Comparison of ENCODE assay signal across 1 cellular context in the genomic region with DNA sequence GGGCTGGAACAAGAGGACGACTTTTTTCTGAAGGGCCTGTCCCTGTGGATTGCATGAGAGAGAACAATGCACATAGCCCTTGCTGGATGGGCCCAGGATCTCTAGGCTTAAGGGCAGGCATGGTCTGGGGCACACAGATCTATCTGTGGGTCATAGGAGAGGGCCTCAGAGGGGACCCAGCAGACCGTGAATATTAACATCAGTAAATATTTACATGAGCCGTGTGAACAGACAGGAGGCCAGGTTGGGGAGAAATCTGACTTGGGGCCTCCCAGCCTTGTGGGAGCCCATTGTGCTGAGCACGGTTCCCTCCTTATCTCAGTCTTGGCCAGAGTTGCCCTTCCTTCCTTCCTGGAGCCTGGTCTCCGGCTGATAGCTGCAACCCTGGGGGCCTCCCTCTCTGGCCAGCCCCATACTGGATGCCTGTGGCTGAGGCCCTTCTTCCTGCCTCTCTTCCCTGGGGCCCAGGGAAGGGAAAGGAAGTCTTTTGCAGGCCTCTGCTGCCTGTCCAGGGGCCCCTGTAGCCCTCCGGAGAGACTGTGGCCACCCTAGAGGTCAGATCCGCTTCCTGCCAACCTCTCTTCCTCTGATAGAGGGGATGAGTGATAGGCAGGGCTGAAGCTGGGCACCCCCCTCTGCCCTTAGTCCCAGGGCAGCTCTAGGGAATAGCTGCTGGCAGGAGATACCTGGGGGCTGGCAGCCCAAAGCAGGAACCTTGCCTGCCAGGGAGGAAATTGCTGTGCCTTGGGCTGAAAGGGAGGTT.
TF ChIP-seq lines count a peak whose summit lies in the region.

No MANE protein-coding gene starts in this region.

TF ChIP-seq in K562, 482 proteins besides CTCF, POLR2A, EP300 and RAD21 (continued from another document and continues in another):
- TF ChIP-seq, protein P1, sequence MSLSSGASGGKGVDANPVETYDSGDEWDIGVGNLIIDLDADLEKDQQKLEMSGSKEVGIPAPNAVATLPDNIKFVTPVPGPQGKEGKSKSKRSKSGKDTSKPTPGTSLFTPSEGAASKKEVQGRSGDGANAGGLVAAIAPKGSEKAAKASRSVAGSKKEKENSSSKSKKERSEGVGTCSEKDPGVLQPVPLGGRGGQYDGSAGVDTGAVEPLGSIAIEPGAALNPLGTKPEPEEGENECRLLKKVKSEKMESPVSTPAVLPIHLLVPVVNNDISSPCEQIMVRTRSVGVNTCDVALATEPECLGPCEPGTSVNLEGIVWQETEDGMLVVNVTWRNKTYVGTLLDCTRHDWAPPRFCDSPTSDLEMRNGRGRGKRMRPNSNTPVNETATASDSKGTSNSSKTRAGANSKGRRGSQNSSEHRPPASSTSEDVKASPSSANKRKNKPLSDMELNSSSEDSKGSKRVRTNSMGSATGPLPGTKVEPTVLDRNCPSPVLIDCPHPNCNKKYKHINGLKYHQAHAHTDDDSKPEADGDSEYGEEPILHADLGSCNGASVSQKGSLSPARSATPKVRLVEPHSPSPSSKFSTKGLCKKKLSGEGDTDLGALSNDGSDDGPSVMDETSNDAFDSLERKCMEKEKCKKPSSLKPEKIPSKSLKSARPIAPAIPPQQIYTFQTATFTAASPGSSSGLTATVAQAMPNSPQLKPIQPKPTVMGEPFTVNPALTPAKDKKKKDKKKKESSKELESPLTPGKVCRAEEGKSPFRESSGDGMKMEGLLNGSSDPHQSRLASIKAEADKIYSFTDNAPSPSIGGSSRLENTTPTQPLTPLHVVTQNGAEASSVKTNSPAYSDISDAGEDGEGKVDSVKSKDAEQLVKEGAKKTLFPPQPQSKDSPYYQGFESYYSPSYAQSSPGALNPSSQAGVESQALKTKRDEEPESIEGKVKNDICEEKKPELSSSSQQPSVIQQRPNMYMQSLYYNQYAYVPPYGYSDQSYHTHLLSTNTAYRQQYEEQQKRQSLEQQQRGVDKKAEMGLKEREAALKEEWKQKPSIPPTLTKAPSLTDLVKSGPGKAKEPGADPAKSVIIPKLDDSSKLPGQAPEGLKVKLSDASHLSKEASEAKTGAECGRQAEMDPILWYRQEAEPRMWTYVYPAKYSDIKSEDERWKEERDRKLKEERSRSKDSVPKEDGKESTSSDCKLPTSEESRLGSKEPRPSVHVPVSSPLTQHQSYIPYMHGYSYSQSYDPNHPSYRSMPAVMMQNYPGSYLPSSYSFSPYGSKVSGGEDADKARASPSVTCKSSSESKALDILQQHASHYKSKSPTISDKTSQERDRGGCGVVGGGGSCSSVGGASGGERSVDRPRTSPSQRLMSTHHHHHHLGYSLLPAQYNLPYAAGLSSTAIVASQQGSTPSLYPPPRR (CRISPR knock-in tag; IDR thresholded peaks at IDR 0.05; ENCODE audit: borderline replicate concordance), result no peak
- TF ChIP-seq, protein P2, sequence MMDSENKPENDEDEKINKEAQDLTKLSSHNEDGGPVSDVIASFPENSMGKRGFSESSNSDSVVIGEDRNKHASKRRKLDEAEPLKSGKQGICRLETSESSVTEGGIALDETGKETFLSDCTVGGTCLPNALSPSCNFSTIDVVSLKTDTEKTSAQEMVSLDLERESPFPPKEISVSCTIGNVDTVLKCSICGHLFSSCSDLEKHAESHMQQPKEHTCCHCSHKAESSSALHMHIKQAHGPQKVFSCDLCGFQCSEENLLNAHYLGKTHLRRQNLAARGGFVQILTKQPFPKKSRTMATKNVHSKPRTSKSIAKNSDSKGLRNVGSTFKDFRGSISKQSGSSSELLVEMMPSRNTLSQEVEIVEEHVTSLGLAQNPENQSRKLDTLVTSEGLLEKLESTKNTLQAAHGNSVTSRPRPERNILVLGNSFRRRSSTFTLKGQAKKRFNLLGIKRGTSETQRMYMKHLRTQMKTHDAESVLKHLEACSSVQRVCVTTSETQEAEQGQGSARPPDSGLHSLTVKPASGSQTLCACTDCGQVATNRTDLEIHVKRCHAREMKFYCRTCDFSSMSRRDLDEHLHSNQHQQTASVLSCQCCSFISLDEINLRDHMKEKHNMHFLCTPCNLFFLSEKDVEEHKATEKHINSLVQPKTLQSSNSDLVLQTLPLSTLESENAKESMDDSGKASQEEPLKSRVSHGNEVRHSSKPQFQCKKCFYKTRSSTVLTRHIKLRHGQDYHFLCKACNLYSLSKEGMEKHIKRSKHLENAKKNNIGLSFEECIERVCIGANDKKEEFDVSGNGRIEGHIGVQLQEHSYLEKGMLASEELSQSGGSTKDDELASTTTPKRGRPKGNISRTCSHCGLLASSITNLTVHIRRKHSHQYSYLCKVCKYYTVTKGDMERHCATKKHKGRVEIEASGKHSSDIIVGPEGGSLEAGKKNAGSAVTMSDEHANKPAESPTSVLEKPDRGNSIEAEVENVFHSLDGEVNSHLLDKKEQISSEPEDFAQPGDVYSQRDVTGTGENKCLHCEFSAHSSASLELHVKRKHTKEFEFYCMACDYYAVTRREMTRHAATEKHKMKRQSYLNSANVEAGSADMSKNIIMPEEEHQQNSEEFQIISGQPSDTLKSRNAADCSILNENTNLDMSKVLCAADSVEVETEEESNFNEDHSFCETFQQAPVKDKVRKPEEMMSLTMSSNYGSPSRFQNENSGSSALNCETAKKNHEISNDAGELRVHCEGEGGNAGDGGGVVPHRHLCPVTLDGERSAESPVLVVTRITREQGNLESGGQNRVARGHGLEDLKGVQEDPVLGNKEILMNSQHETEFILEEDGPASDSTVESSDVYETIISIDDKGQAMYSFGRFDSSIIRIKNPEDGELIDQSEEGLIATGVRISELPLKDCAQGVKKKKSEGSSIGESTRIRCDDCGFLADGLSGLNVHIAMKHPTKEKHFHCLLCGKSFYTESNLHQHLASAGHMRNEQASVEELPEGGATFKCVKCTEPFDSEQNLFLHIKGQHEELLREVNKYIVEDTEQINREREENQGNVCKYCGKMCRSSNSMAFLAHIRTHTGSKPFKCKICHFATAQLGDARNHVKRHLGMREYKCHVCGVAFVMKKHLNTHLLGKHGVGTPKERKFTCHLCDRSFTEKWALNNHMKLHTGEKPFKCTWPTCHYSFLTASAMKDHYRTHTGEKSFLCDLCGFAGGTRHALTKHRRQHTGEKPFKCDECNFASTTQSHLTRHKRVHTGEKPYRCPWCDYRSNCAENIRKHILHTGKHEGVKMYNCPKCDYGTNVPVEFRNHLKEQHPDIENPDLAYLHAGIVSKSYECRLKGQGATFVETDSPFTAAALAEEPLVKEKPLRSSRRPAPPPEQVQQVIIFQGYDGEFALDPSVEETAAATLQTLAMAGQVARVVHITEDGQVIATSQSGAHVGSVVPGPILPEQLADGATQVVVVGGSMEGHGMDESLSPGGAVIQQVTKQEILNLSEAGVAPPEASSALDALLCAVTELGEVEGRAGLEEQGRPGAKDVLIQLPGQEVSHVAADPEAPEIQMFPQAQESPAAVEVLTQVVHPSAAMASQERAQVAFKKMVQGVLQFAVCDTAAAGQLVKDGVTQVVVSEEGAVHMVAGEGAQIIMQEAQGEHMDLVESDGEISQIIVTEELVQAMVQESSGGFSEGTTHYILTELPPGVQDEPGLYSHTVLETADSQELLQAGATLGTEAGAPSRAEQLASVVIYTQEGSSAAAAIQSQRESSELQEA (IDR thresholded peaks at IDR 0.05; ENCODE audit: low read depth), result no peak
- TF ChIP-seq ZNF444 (CRISPR knock-in tag; IDR thresholded peaks at IDR 0.05), result no peak
- peak; percentile 57 for TF ChIP-seq GABPA (tag; conservative IDR thresholded peaks at IDR 0.05; ENCODE audit: low read depth)
- peak; percentile 57 to 68; a peak in 3 of 4 replicates for TF ChIP-seq KDM1A (IDR thresholded peaks at IDR 0.05)
- TF ChIP-seq, protein P3, sequence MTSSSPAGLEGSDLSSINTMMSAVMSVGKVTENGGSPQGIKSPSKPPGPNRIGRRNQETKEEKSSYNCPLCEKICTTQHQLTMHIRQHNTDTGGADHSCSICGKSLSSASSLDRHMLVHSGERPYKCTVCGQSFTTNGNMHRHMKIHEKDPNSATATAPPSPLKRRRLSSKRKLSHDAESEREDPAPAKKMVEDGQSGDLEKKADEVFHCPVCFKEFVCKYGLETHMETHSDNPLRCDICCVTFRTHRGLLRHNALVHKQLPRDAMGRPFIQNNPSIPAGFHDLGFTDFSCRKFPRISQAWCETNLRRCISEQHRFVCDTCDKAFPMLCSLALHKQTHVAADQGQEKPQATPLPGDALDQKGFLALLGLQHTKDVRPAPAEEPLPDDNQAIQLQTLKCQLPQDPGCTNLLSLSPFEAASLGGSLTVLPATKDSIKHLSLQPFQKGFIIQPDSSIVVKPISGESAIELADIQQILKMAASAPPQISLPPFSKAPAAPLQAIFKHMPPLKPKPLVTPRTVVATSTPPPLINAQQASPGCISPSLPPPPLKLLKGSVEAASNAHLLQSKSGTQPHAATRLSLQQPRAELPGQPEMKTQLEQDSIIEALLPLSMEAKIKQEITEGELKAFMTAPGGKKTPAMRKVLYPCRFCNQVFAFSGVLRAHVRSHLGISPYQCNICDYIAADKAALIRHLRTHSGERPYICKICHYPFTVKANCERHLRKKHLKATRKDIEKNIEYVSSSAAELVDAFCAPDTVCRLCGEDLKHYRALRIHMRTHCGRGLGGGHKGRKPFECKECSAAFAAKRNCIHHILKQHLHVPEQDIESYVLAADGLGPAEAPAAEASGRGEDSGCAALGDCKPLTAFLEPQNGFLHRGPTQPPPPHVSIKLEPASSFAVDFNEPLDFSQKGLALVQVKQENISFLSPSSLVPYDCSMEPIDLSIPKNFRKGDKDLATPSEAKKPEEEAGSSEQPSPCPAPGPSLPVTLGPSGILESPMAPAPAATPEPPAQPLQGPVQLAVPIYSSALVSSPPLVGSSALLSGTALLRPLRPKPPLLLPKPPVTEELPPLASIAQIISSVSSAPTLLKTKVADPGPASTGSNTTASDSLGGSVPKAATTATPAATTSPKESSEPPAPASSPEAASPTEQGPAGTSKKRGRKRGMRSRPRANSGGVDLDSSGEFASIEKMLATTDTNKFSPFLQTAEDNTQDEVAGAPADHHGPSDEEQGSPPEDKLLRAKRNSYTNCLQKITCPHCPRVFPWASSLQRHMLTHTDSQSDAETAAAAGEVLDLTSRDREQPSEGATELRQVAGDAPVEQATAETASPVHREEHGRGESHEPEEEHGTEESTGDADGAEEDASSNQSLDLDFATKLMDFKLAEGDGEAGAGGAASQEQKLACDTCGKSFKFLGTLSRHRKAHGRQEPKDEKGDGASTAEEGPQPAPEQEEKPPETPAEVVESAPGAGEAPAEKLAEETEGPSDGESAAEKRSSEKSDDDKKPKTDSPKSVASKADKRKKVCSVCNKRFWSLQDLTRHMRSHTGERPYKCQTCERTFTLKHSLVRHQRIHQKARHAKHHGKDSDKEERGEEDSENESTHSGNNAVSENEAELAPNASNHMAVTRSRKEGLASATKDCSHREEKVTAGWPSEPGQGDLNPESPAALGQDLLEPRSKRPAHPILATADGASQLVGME (CRISPR knock-in tag; IDR thresholded peaks at IDR 0.05), result no peak
- no peak for TF ChIP-seq POLR2AphosphoS2 (IDR thresholded peaks at IDR 0.05; ENCODE audit: low read length)
- TF ChIP-seq, protein P4, sequence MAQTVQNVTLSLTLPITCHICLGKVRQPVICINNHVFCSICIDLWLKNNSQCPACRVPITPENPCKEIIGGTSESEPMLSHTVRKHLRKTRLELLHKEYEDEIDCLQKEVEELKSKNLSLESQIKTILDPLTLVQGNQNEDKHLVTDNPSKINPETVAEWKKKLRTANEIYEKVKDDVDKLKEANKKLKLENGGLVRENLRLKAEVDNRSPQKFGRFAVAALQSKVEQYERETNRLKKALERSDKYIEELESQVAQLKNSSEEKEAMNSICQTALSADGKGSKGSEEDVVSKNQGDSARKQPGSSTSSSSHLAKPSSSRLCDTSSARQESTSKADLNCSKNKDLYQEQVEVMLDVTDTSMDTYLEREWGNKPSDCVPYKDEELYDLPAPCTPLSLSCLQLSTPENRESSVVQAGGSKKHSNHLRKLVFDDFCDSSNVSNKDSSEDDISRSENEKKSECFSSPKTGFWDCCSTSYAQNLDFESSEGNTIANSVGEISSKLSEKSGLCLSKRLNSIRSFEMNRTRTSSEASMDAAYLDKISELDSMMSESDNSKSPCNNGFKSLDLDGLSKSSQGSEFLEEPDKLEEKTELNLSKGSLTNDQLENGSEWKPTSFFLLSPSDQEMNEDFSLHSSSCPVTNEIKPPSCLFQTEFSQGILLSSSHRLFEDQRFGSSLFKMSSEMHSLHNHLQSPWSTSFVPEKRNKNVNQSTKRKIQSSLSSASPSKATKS (CRISPR knock-in tag; IDR thresholded peaks at IDR 0.05), result no peak
- TF ChIP-seq RNF2 (IDR thresholded peaks at IDR 0.05), result peak; percentile 95; the same call in 1 of the 2 replicates
- TF ChIP-seq COPS2 (conservative IDR thresholded peaks at IDR 0.05), result no peak
- TF ChIP-seq GTF2A2 (tag; IDR thresholded peaks at IDR 0.05), result no peak
- no peak for TF ChIP-seq ELF1 (tag; IDR thresholded peaks at IDR 0.05)
- peak; percentile 57 for TF ChIP-seq HDAC3 (IDR thresholded peaks at IDR 0.05; ENCODE audit: borderline replicate concordance, partially characterized antibody)
- TF ChIP-seq, protein P5, sequence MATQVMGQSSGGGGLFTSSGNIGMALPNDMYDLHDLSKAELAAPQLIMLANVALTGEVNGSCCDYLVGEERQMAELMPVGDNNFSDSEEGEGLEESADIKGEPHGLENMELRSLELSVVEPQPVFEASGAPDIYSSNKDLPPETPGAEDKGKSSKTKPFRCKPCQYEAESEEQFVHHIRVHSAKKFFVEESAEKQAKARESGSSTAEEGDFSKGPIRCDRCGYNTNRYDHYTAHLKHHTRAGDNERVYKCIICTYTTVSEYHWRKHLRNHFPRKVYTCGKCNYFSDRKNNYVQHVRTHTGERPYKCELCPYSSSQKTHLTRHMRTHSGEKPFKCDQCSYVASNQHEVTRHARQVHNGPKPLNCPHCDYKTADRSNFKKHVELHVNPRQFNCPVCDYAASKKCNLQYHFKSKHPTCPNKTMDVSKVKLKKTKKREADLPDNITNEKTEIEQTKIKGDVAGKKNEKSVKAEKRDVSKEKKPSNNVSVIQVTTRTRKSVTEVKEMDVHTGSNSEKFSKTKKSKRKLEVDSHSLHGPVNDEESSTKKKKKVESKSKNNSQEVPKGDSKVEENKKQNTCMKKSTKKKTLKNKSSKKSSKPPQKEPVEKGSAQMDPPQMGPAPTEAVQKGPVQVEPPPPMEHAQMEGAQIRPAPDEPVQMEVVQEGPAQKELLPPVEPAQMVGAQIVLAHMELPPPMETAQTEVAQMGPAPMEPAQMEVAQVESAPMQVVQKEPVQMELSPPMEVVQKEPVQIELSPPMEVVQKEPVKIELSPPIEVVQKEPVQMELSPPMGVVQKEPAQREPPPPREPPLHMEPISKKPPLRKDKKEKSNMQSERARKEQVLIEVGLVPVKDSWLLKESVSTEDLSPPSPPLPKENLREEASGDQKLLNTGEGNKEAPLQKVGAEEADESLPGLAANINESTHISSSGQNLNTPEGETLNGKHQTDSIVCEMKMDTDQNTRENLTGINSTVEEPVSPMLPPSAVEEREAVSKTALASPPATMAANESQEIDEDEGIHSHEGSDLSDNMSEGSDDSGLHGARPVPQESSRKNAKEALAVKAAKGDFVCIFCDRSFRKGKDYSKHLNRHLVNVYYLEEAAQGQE (CRISPR knock-in tag; IDR thresholded peaks at IDR 0.05; ENCODE audit: low read depth), result no peak
- no peak for TF ChIP-seq ZNF75A (CRISPR knock-in tag; IDR thresholded peaks at IDR 0.05)
